20 cellular contexts compared by ENCODE assay signal in genomic region chr1:43303477-43304286, GRCh38. TPM values are rescaled to one million over a fixed set of nuclear protein-coding genes. Genes with fewer than 3 reads are reported as not detected.
DNase-seq lines count a peak whose midpoint lies in the region; ATAC-seq, FAIRE-seq and TF ChIP-seq lines count a peak whose summit lies in the region.
"Had no signal": no experiment of that assay in that cellular context is flagged by ENCODE, and none has a peak within 500 bp of the region (broad histone marks: within the 10 kb centered on the region; RNA-seq: fewer than 3 reads in every experiment).

No MANE protein-coding gene starts in this region.

- H3K4me1 Mint-ChIP-seq in activated naive CD8-positive, alpha-beta T cell treated with anti-CD3 and anti-CD28 coated beads, Interleukin-2, amount 50 U/mL, for 24 hours = no peaks in the 10 kb centered on the region

- 40 to 59% (median 54%) methylated on average over 8 of the region's 8 CpGs for WGBS in heart left ventricle, 4 donors
- WGBS in psoas muscle, 3 donors = 59 to 65% (median 60%) methylated on average over 8 of the region's 8 CpGs
- 78 to 79% methylated on average over 8 of the region's 8 CpGs for WGBS in aorta, 2 donors

- H3K4me1 ChIP-seq in heart left ventricle = peaks cover 0 to 53% (median 25%) of the 10 kb centered on the region in 12 donors
- H3K4me1 ChIP-seq in kidney (ENCODE audit: control insufficient read depth in 1 of 2, insufficient read depth in 1 of 2, low read depth in 1 of 2, low read length in 2 of 2) = peaks cover 4 to 12% of the 10 kb centered on the region in 2 donors
- H3K4me1 ChIP-seq in psoas muscle = peaks cover 6% of the 10 kb centered on the region
- H3K4me1 ChIP-seq in aorta (ENCODE audit: control insufficient read depth in 1 of 2, insufficient read depth in 2 of 2, low read length in 2 of 2) = no peaks in the 10 kb centered on the region

- no peak for TF ChIP-seq POLR2A in heart left ventricle (IDR thresholded peaks at IDR 0.05)

- no peak for FAIRE-seq in kidney (lab: Jason Lieb, UNC)

- no peak overlapping the region for H3K4me3 Mint-ChIP-seq in activated naive CD8-positive, alpha-beta T cell treated with anti-CD3 and anti-CD28 coated beads, Interleukin-2, amount 50 U/mL, for 24 hours
- H3K4me3 Mint-ChIP-seq: dendritic cell treated with granulocyte-macrophage colony-stimulating factor and Interleukin-4, amounts not matched to agents 40 ng/mL and 50 ng/mL, for 4 days; naive B cell had no signal

- TF ChIP-seq CTCF in heart left ventricle (IDR thresholded peaks at IDR 0.05) = no peak
- no peak for TF ChIP-seq CTCF in kidney (IDR thresholded peaks at IDR 0.05; ENCODE audit: borderline replicate concordance, extremely low read depth, insufficient read depth)
- no peak for TF ChIP-seq CTCF in psoas muscle (IDR thresholded peaks at IDR 0.05)

- H3K27me3 ChIP-seq in heart left ventricle (no peaks in the 10 kb centered on the region), psoas muscle (ENCODE audit: insufficient read depth in 3 of 3, low read length in 2 of 3) (no peaks in the 10 kb centered on the region), aorta (ENCODE audit: control insufficient read depth in 1 of 2, insufficient read depth in 2 of 2, low read length in 1 of 2) (no peaks in the 10 kb centered on the region)

- DNase-seq in heart left ventricle (peak in 1 of 5 donors; percentile 31), Right ventricle myocardium inferior (ENCODE audit: missing footprints) (no peak), kidney (peak; percentile 37), psoas muscle (no peak), aorta (peak; percentile 21 to 55)
- no peak for DNase-seq in activated naive CD8-positive, alpha-beta T cell treated with anti-CD3 and anti-CD28 coated beads, Interleukin-2, amount 50 U/mL, for 24 hours
- DNase-seq in activated CD4-positive, alpha-beta T cell treated with anti-CD3 and anti-CD28 coated beads for 4 hours = no peak
- DNase-seq: activated CD4-positive, alpha-beta T cell treated with anti-CD3 and anti-CD28 coated beads for 48 hours; activated naive CD4-positive, alpha-beta T cell treated with Interleukin-2 at 50 U/mL for 16 hours; C1 segment of cervical spinal cord; naive B cell; NCI-H2029; NCI-H524; stimulated activated CD4-positive, alpha-beta T cell treated with anti-CD3 and anti-CD28 coated beads, Interleukin-2, amount 100 ng/mL, for 24 hours; T1000 had no signal

- no peaks in the 10 kb centered on the region for H3K9me3 ChIP-seq in heart left ventricle
- H3K9me3 ChIP-seq in kidney (ENCODE audit: control insufficient read depth in 1 of 2, low read length in 2 of 2) = no peaks in the 10 kb centered on the region
- H3K9me3 ChIP-seq in psoas muscle = no peaks in the 10 kb centered on the region
- H3K9me3 ChIP-seq in aorta (ENCODE audit: control insufficient read depth, low read length) = no peaks in the 10 kb centered on the region
- H3K9me3 ChIP-seq: thoracic aorta had no signal

- peaks cover 3% of the 10 kb centered on the region for H3K27me3 Mint-ChIP-seq in activated naive CD8-positive, alpha-beta T cell treated with anti-CD3 and anti-CD28 coated beads, Interleukin-2, amount 50 U/mL, for 24 hours

- no peak overlapping the region for H3K27ac Mint-ChIP-seq in activated naive CD8-positive, alpha-beta T cell treated with anti-CD3 and anti-CD28 coated beads, Interleukin-2, amount 50 U/mL, for 24 hours
- H3K27ac Mint-ChIP-seq: dendritic cell treated with granulocyte-macrophage colony-stimulating factor and Interleukin-4, amounts not matched to agents 40 ng/mL and 50 ng/mL, for 4 days had no signal

- H3K36me3 ChIP-seq in heart left ventricle (peaks cover 0 to 32% (median 7%) of the 10 kb centered on the region in 9 donors), kidney (ENCODE audit: control insufficient read depth in 1 of 2, insufficient read depth in 2 of 2, low read length in 2 of 2) (no peaks in the 10 kb centered on the region), psoas muscle (ENCODE audit: insufficient read depth in 1 of 2, low read depth in 1 of 2) (no peaks in the 10 kb centered on the region), aorta (ENCODE audit: control insufficient read depth in 1 of 2, insufficient read depth in 2 of 2, low read length in 1 of 2) (no peaks in the 10 kb centered on the region)
- H3K36me3 ChIP-seq: thoracic aorta had no signal

- peak overlapping the region in 11 of 12 donors; percentile 27 to 66 (median 52) for H3K4me3 ChIP-seq in heart left ventricle
- H3K4me3 ChIP-seq in kidney (ENCODE audit: low read length in 2 of 2) = peak overlapping the region in 1 of 2 donors; percentile 23
- H3K4me3 ChIP-seq in psoas muscle = peak overlapping the region; percentile 42
- no peak overlapping the region for H3K4me3 ChIP-seq in aorta (ENCODE audit: low read length in 2 of 2)
- H3K4me3 ChIP-seq: thoracic aorta had no signal

- no peaks in the 10 kb centered on the region for H3K9me3 Mint-ChIP-seq in activated naive CD8-positive, alpha-beta T cell treated with anti-CD3 and anti-CD28 coated beads, Interleukin-2, amount 50 U/mL, for 24 hours
- H3K9me3 Mint-ChIP-seq: dendritic cell treated with granulocyte-macrophage colony-stimulating factor and Interleukin-4, amounts not matched to agents 40 ng/mL and 50 ng/mL, for 4 days; naive B cell had no signal

- H3K9ac ChIP-seq in kidney (ENCODE audit: low read length in 2 of 2) = no peak overlapping the region

- H3K27ac ChIP-seq in heart left ventricle (peak overlapping the region in 10 of 12 donors; percentile 27 to 93 (median 78)), kidney (ENCODE audit: low read depth in 2 of 2, low read length in 2 of 2) (peak overlapping the region; percentile 1 to 23), psoas muscle (no peak overlapping the region), aorta (ENCODE audit: low read depth in 1 of 2, low read length in 2 of 2) (no peak overlapping the region)
- H3K27ac ChIP-seq: thoracic aorta had no signal

- H3K36me3 Mint-ChIP-seq in activated naive CD8-positive, alpha-beta T cell treated with anti-CD3 and anti-CD28 coated beads, Interleukin-2, amount 50 U/mL, for 24 hours (ENCODE audit: low read depth) = no peaks in the 10 kb centered on the region
- H3K36me3 Mint-ChIP-seq: naive B cell had no signal

- ATAC-seq in heart left ventricle (peak in 3 of 4 donors; percentile 13 to 60 (median 31)), Right ventricle myocardium inferior (no peak), psoas muscle (no peak), aorta (ENCODE audit: low FRiP score) (no peak), esophagus mucosa (no peak)
- no peak for ATAC-seq in activated naive CD8-positive, alpha-beta T cell treated with anti-CD3 and anti-CD28 coated beads, Interleukin-2, amount 50 U/mL, for 24 hours

- intact Hi-C loops in heart left ventricle (cut with DNase I) (loop anchor here in 5 of 10 donors (2.0 to 5.0 kb wide), 7 partner anchors 39 to 66 kb away; partner anchors contain the start of gene ELOVL1 (in 1 of the 5)), Right ventricle myocardium inferior (cut with DNase I) (loop anchor here (2.0 to 5.0 kb wide), 2 partner anchors 64 to 65 kb away; partner anchors contain the start of gene ELOVL1), kidney (cut with DNase I) (no loop called here), psoas muscle (cut with DNase I) (loop anchor here in 1 of 2 donors (5.0 kb wide), 1 partner anchor 66 kb away; no protein-coding TSS in a partner anchor), aorta (cut with DNase I) (no loop called here)

RNA-seq across cellular contexts. Expression of gene TIE1, which starts 2.9 kb away (rescaled TPM):
- total RNA-seq in heart left ventricle (10 to 100 TPM; 19.2 to 65.1 (median 28.4) TPM), Right ventricle myocardium inferior (22.2 TPM), kidney (46.3 TPM), psoas muscle (10 to 100 TPM in 2 of 4 donors, 1 to 10 TPM in 2; 8.2 to 29.7 (median 14.7) TPM), aorta (10 to 100 TPM; 41.0 to 65.3 TPM), esophagus mucosa (4.1 TPM)
- polyA plus RNA-seq in heart left ventricle (10 to 100 TPM; 25.1 to 37.6 TPM), kidney (ENCODE audit: insufficient read depth, low read depth, low replicate concordance) (15.0 TPM), psoas muscle (10 to 100 TPM in 2 of 3 donors, 1 to 10 TPM in 1; 9.2 to 19.7 (median 10.9) TPM), aorta (1 to 10 TPM; 4.0 to 4.1 TPM)

RNA-seq across cellular contexts. Expression of gene C1orf210, which starts 18.3 kb away (rescaled TPM):
- total RNA-seq in heart left ventricle (not detected), Right ventricle myocardium inferior (not detected), kidney (21.1 TPM), psoas muscle (not detected), aorta (not detected), esophagus mucosa (15.2 TPM)
- polyA plus RNA-seq in heart left ventricle (not detected), kidney (ENCODE audit: insufficient read depth, low read depth, low replicate concordance) (33.3 TPM), psoas muscle (under 1 TPM in 1 of 3 donors, not detected in 2; 0.12 TPM), aorta (1 to 10 TPM in 1 of 2 donors, not detected in 1; 2.3 TPM)
- total RNA-seq: A172, SK-MEL-5, thoracic aorta had no signal

RNA-seq across cellular contexts. Expression of gene TMEM125, which starts 33.9 kb away (rescaled TPM):
- total RNA-seq in heart left ventricle = under 1 TPM in 4 of 9 donors, not detected in 5; 0.15 to 0.68 (median 0.47) TPM
- polyA plus RNA-seq in heart left ventricle = under 1 TPM; 0.11 to 0.30 TPM
- not detected for total RNA-seq in Right ventricle myocardium inferior
- total RNA-seq in kidney = 17.5 TPM
- polyA plus RNA-seq in kidney (ENCODE audit: insufficient read depth, low read depth, low replicate concordance) = 22.0 TPM
- total RNA-seq in psoas muscle = not detected
- not detected for polyA plus RNA-seq in psoas muscle
- total RNA-seq in aorta = not detected
- polyA plus RNA-seq in aorta = 1 to 10 TPM in 1 of 2 donors, not detected in 1; 6.1 TPM
- total RNA-seq in esophagus mucosa = 10.8 TPM
- total RNA-seq: A172, SK-MEL-5 had no signal

RNA-seq across cellular contexts. Expression of gene MPL, which starts 33.9 kb away (rescaled TPM):
- under 1 TPM; 0.25 to 0.98 (median 0.59) TPM for total RNA-seq in heart left ventricle
- polyA plus RNA-seq in heart left ventricle = under 1 TPM in 1 of 2 donors, not detected in 1; 0.11 TPM
- 0.73 TPM for total RNA-seq in Right ventricle myocardium inferior
- 0.25 TPM for total RNA-seq in kidney
- polyA plus RNA-seq in kidney (ENCODE audit: insufficient read depth, low read depth, low replicate concordance) = not detected
- total RNA-seq in psoas muscle = under 1 TPM in 1 of 4 donors, not detected in 3; 0.11 TPM
- under 1 TPM in 1 of 3 donors, not detected in 2; 0.01 TPM for polyA plus RNA-seq in psoas muscle
- total RNA-seq in aorta = under 1 TPM; 0.18 to 0.52 TPM
- polyA plus RNA-seq in aorta = under 1 TPM in 1 of 2 donors, not detected in 1; 0.20 TPM
- 0.48 TPM for total RNA-seq in esophagus mucosa
- total RNA-seq: A172, SK-MEL-5, thoracic aorta had no signal

RNA-seq across cellular contexts. Expression of gene CDC20, which starts 55.1 kb away (rescaled TPM):
- total RNA-seq in heart left ventricle (10 to 100 TPM in 1 of 9 donors, 1 to 10 TPM in 5, under 1 TPM in 3; 0.45 to 16.9 (median 1.5) TPM), Right ventricle myocardium inferior (1.6 TPM), kidney (2.7 TPM), psoas muscle (under 1 TPM in 2 of 4 donors, not detected in 2; 0.25 to 0.36 TPM), aorta (1 to 10 TPM in 1 of 2 donors, under 1 TPM in 1; 0.68 to 1.1 TPM), esophagus mucosa (76.2 TPM)
- polyA plus RNA-seq in heart left ventricle (under 1 TPM; 0.38 to 0.49 TPM), kidney (ENCODE audit: insufficient read depth, low read depth, low replicate concordance) (3.9 TPM), psoas muscle (1 to 10 TPM; 1.1 to 1.9 (median 1.6) TPM), aorta (1 to 10 TPM in 1 of 2 donors, under 1 TPM in 1; 0.36 to 1.0 TPM)

Comparison
In these comparisons a context has a peak if more than half of its experiments do, and no peak if none do; other contexts are left out.
1. ATAC-seq: peak in heart left ventricle (3 of 4); none in Right ventricle myocardium inferior (single experiment), psoas muscle (0 of 4), aorta (single experiment), activated naive CD8-positive, alpha-beta T cell treated with anti-CD3 and anti-CD28 coated beads, Interleukin-2, amount 50 U/mL, for 24 hours (single experiment) and esophagus mucosa (single experiment).
2. DNase-seq: peak in kidney (single experiment) and aorta (2 of 2); none in Right ventricle myocardium inferior (single experiment), psoas muscle (0 of 2), activated naive CD8-positive, alpha-beta T cell treated with anti-CD3 and anti-CD28 coated beads, Interleukin-2, amount 50 U/mL, for 24 hours (single experiment) and activated CD4-positive, alpha-beta T cell treated with anti-CD3 and anti-CD28 coated beads for 4 hours (0 of 2).
3. H3K27ac ChIP-seq: peak in heart left ventricle (10 of 12) and kidney (2 of 2); none in psoas muscle (single experiment) and aorta (0 of 2).
4. H3K4me3 ChIP-seq: peak in heart left ventricle (11 of 12) and psoas muscle (single experiment); none in aorta (0 of 2).
5. RNA of gene C1orf210, which starts 18.3 kb away (total RNA-seq): 21.1 TPM in kidney (single experiment) and 15.2 TPM in esophagus mucosa (single experiment); not detected in heart left ventricle, not detected in Right ventricle myocardium inferior (single experiment), not detected in psoas muscle and not detected in aorta; every median in the first group is over 10 times any median in the second.